ENCODE assay signal across 15 cellular contexts in genomic region chr9:93898502-93899426, GRCh38. TPM values are rescaled to one million over a fixed set of nuclear protein-coding genes. Genes with fewer than 3 reads are reported as not detected.
DNase-seq lines count a peak whose midpoint lies in the region; ATAC-seq, FAIRE-seq and TF ChIP-seq lines count a peak whose summit lies in the region.
"Had no signal": no experiment of that assay in that cellular context is flagged by ENCODE, and none has a peak within 500 bp of the region (broad histone marks: within the 10 kb centered on the region; RNA-seq: fewer than 3 reads in every experiment).

No MANE protein-coding gene starts in this region.

- TF ChIP-seq CTCF in right lobe of liver (IDR thresholded peaks at IDR 0.05) (no peak), HepG2 (CRISPR knock-in tag; IDR thresholded peaks at IDR 0.05) (no peak), Peyer's patch (IDR thresholded peaks at IDR 0.05) (no peak), upper lobe of right lung (IDR thresholded peaks at IDR 0.05) (no peak)

- CTCF ChIA-PET in HepG2 (lab: Yijun Ruan, JAX; ENCODE audit: low intra/inter-chr PET ratio, low total read pairs), result no interaction called here

- no peak overlapping the region for H3K27ac ChIP-seq in right lobe of liver
- H3K27ac ChIP-seq in HepG2 (ENCODE audit: extremely low read length, insufficient read depth, low read length), result no peak overlapping the region
- no peak overlapping the region for H3K27ac ChIP-seq in Peyer's patch
- no peak overlapping the region for H3K27ac ChIP-seq in upper lobe of right lung
- H3K27ac ChIP-seq: BLaER1, gastroesophageal sphincter had no signal

- no peaks in the 10 kb centered on the region for H3K79me2 ChIP-seq in HepG2 (ENCODE audit: insufficient read depth, low read length)

- BruUV-seq in HepG2 (replicated peaks; lab: Mats Ljungman, UMichigan), result no TSS peak

- no peak overlapping the region for H2AFZ ChIP-seq in HepG2 (ENCODE audit: low read length)

- no peak overlapping the region for H3K4me2 ChIP-seq in HepG2 (ENCODE audit: low read depth, low read length)
- H3K4me2 ChIP-seq: BLaER1, smooth muscle cell had no signal

- 76% methylated on average over 6 of the region's 17 CpGs for WGBS in right lobe of liver (ENCODE audit: insufficient coverage, low coverage, low lambda C conversion rate, missing lambda C conversion rate)
- 53% methylated on average over 13 of the region's 17 CpGs for WGBS in HepG2 (ENCODE audit: low lambda C conversion rate)

- ATAC-seq in right lobe of liver, result no peak
- no peak for ATAC-seq in HepG2
- no peak for ATAC-seq in upper lobe of right lung
- no peak for ATAC-seq in HG02623 (IDR thresholded peaks at IDR 0.05; ENCODE audit: unreplicated experiment)
- ATAC-seq: gastroesophageal sphincter had no signal

- in situ Hi-C loops in HepG2 (cut with HindIII; ENCODE audit: extremely low pct_ligation_motif_present, low pct_unique_long_range_greater_than_20kb), result no loop called here

- no peak for TF ChIP-seq RAD21 in HepG2 (CRISPR knock-in tag; IDR thresholded peaks at IDR 0.05)

- H3K4me3 ChIP-seq in right lobe of liver (no peak overlapping the region), HepG2 (replicated peaks in 1 of 3; ENCODE audit: insufficient read depth in 1 of 3, low read depth in 2 of 3, low read length in 3 of 3) (no peak overlapping the region), Peyer's patch (no peak overlapping the region), upper lobe of right lung (no peak overlapping the region)
- H3K4me3 ChIP-seq: BLaER1, gastroesophageal sphincter, smooth muscle cell had no signal

- H3K9ac ChIP-seq in HepG2 (ENCODE audit: insufficient read depth, low read depth, low read length), result no peak overlapping the region
- H3K9ac ChIP-seq: BLaER1 had no signal

- H3K27me3 ChIP-seq in right lobe of liver (no peaks in the 10 kb centered on the region), HepG2 (ENCODE audit: control insufficient read depth in 1 of 2, insufficient read depth in 2 of 2, low read length in 2 of 2) (peaks cover 0 to 2% of the 10 kb centered on the region in 2 experiments; a peak in 2 of 5 replicates), Peyer's patch (no peaks in the 10 kb centered on the region), upper lobe of right lung (no peaks in the 10 kb centered on the region)
- H3K27me3 ChIP-seq: BLaER1, gastroesophageal sphincter had no signal

- H3K9me3 ChIP-seq in right lobe of liver (no peaks in the 10 kb centered on the region), HepG2 (ENCODE audit: low read length) (no peaks in the 10 kb centered on the region), Peyer's patch (no peaks in the 10 kb centered on the region), upper lobe of right lung (no peaks in the 10 kb centered on the region)

- POLR2A ChIA-PET in HepG2 (lab: Yijun Ruan, JAX), result no interaction called here

- TF ChIP-seq POLR2A in right lobe of liver (IDR thresholded peaks at IDR 0.05), result no peak
- TF ChIP-seq POLR2A in HepG2 (IDR thresholded peaks at IDR 0.05; ENCODE audit: insufficient read depth in 1 of 2, low read depth in 2 of 2, low read length in 2 of 2), result no peak
- no peak for TF ChIP-seq POLR2A in Peyer's patch (IDR thresholded peaks at IDR 0.05)

- no peak for TF ChIP-seq EP300 in HepG2 (IDR thresholded peaks at IDR 0.05; ENCODE audit: low read depth in 2 of 2, low read length in 2 of 2)
- TF ChIP-seq EP300 in HepG2 (CRISPR knock-in tag; IDR thresholded peaks at IDR 0.05; ENCODE audit: borderline replicate concordance), result no peak

- H3K4me1 ChIP-seq in right lobe of liver, result peaks cover 0 to 7% (median 0%) of the 10 kb centered on the region in 4 donors
- H3K4me1 ChIP-seq in HepG2 (ENCODE audit: insufficient read depth, low read length), result peaks cover 17% of the 10 kb centered on the region
- H3K4me1 ChIP-seq in Peyer's patch, result no peaks in the 10 kb centered on the region
- H3K4me1 ChIP-seq in upper lobe of right lung, result no peaks in the 10 kb centered on the region
- H3K4me1 ChIP-seq: BLaER1, gastroesophageal sphincter had no signal

- DNase-seq in right lobe of liver (peak; percentile 9 to 52 (median 31)), HepG2 (ENCODE audit: low spot score) (no peak), Peyer's patch (peak in 2 of 3 donors; percentile 24 to 26), hepatic stellate cell (ENCODE audit: low spot score) (peak; percentile 4), upper lobe of right lung (peak; percentile 48), NCI-H82 (lab: John Stamatoyannopoulos, UW) (no peak)
- DNase-seq: amygdala, NCI-H2227 treated with DMSO at 0.1 percent for 48 hours, occipital lobe, SHP77 had no signal

- H3K36me3 ChIP-seq in right lobe of liver (no peaks in the 10 kb centered on the region), HepG2 (replicated peaks in 1 of 2; ENCODE audit: control insufficient read depth in 1 of 2, insufficient read depth in 2 of 2, low read length in 2 of 2) (no peaks in the 10 kb centered on the region), Peyer's patch (no peaks in the 10 kb centered on the region), upper lobe of right lung (no peaks in the 10 kb centered on the region)
- H3K36me3 ChIP-seq: BLaER1, gastroesophageal sphincter had no signal

- H4K20me1 ChIP-seq in HepG2 (ENCODE audit: insufficient read depth, low read length), result no peaks in the 10 kb centered on the region
- H4K20me1 ChIP-seq: BLaER1 had no signal

- FAIRE-seq in HepG2 (lab: Jason Lieb, UNC), result no peak

- intact Hi-C loops in right lobe of liver (cut with DNase I), result no loop called here
- intact Hi-C loops in HepG2 (cut with micrococcal nuclease; ENCODE audit: unreplicated experiment), result no loop called here
- intact Hi-C loops in upper lobe of right lung (cut with DNase I), result no loop called here

TF ChIP-seq in HepG2, 621 proteins besides CTCF, POLR2A, EP300 and RAD21 (continues in another document):
- no peak for TF ChIP-seq NPAS2 (CRISPR knock-in tag; IDR thresholded peaks at IDR 0.05; ENCODE audit: borderline replicate concordance)
- TF ChIP-seq NFE2L2 (IDR thresholded peaks at IDR 0.05; ENCODE audit: low read length), result no peak
- no peak for TF ChIP-seq SCMH1 (CRISPR knock-in tag; IDR thresholded peaks at IDR 0.05; ENCODE audit: borderline replicate concordance)
- TF ChIP-seq HOXA3 (CRISPR knock-in tag; IDR thresholded peaks at IDR 0.05), result no peak
- no peak for TF ChIP-seq DZIP1 (CRISPR knock-in tag; IDR thresholded peaks at IDR 0.05)

RNA-seq across cellular contexts. Expression of gene BARX1, which starts 56.4 kb away (rescaled TPM):
- total RNA-seq in right lobe of liver (not detected), HepG2 (2016; rRNA removed; fragmentation: Illumina TruSeq; extraction: Trizol) (not detected in 2 replicates), Peyer's patch (not detected), upper lobe of right lung (not detected)
- not detected in 2 replicates for total RNA-seq in HepG2 (2016; cell fraction: cytosol; rRNA removed; fragmentation: Illumina TruSeq; extraction: Trizol; ENCODE audit: low read depth)
- not detected in 2 replicates for total RNA-seq in HepG2 (2016; cell fraction: insoluble cytoplasmic fraction; rRNA removed; fragmentation: Illumina TruSeq; extraction: Trizol)
- total RNA-seq in HepG2 (2016; cell fraction: membrane; rRNA removed; fragmentation: Illumina TruSeq; extraction: Trizol), result not detected in 2 replicates
- total RNA-seq in HepG2 (2016; cell fraction: nucleus; rRNA removed; fragmentation: Illumina TruSeq; extraction: Trizol), result not detected in 2 replicates
- not detected in 2 replicates for polyA plus RNA-seq in HepG2 (2011; rRNA removed)
- polyA plus RNA-seq in HepG2 (2011; cell fraction: cytosol; rRNA removed), result not detected in 2 replicates
- not detected in 2 replicates for polyA plus RNA-seq in HepG2 (2011; cell fraction: nucleus; rRNA removed)
- not detected in 2 replicates for polyA plus RNA-seq in HepG2 (2012)
- polyA plus RNA-seq in HepG2 (2016; cell fraction: cytosol; fragmentation: Illumina TruSeq; extraction: Trizol; ENCODE audit: low read depth), result not detected in 2 replicates
- polyA plus RNA-seq in HepG2 (2016; cell fraction: insoluble cytoplasmic fraction; fragmentation: Illumina TruSeq; extraction: Trizol; ENCODE audit: low read depth), result not detected in 2 replicates
- polyA plus RNA-seq in HepG2 (2016; cell fraction: membrane; fragmentation: Illumina TruSeq; extraction: Trizol; ENCODE audit: low read depth), result not detected in 2 replicates
- polyA plus RNA-seq in HepG2 (2016; cell fraction: nucleus; fragmentation: Illumina TruSeq; extraction: Trizol; ENCODE audit: insufficient read depth, low read depth), result not detected in 2 replicates
- polyA minus RNA-seq in HepG2 (2011; rRNA and poly(A)+ RNA removed; ENCODE audit: low replicate concordance), result 0.65 TPM in 1 of 2 replicates, not detected in the other
- polyA minus RNA-seq in HepG2 (2011; cell fraction: cytosol; rRNA and poly(A)+ RNA removed), result not detected in 2 replicates
- polyA minus RNA-seq in HepG2 (2011; cell fraction: nucleus; rRNA and poly(A)+ RNA removed), result not detected in 2 replicates
- total RNA-seq: mesothelial cell of epicardium, occipital lobe had no signal

Comparison
In these comparisons a context has a peak if more than half of its experiments do, and no peak if none do; other contexts are left out.
1. DNase-seq: peak in right lobe of liver (3 of 3), Peyer's patch (2 of 3), hepatic stellate cell (single experiment) and upper lobe of right lung (single experiment); none in HepG2 (single experiment) and NCI-H82 (single experiment).